1 cellular context compared by ENCODE assay signal in the genomic region with DNA sequence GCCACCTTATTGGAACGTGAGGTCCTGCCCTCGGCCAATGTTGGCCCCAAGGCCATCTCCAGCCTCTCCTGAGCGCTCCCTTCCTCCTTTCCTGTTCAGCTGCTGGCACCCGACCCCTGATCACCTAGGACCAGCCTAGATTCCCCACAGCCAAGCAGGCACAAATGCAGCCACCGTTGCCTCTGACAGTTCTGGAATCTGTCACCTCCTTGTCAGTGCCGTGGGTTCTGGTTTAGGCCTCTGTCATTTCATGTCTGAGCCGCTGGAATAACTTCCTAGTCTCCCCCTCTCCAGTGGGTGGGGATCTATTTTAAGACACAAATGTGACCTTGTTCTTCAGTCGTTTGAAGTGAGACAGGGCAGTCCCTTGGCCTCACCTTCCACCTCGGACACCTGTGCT.
TF ChIP-seq lines count a peak whose summit lies in the region.

No MANE protein-coding gene starts in this region.

TF ChIP-seq in H1, 55 proteins besides CTCF, POLR2A, EP300 and RAD21:
- no peak for TF ChIP-seq SP4 (IDR thresholded peaks at IDR 0.05; ENCODE audit: low read length)
- no peak for TF ChIP-seq HDAC2 (IDR thresholded peaks at IDR 0.05; ENCODE audit: borderline replicate concordance in 1 of 2, low read depth in 2 of 2, low read length in 2 of 2)
- TF ChIP-seq PHF8 (conservative IDR thresholded peaks at IDR 0.05; ENCODE audit: low read depth, low read length) = no peak
- TF ChIP-seq SIRT6 (IDR thresholded peaks at IDR 0.05; ENCODE audit: low read length) = no peak
- no peak for TF ChIP-seq POLR2AphosphoS5 (IDR thresholded peaks at IDR 0.05; ENCODE audit: low read depth, low read length)
- no peak for TF ChIP-seq CBX8 (IDR thresholded peaks at IDR 0.05; ENCODE audit: borderline replicate concordance, low read depth, low read length)
- TF ChIP-seq, protein P1, sequence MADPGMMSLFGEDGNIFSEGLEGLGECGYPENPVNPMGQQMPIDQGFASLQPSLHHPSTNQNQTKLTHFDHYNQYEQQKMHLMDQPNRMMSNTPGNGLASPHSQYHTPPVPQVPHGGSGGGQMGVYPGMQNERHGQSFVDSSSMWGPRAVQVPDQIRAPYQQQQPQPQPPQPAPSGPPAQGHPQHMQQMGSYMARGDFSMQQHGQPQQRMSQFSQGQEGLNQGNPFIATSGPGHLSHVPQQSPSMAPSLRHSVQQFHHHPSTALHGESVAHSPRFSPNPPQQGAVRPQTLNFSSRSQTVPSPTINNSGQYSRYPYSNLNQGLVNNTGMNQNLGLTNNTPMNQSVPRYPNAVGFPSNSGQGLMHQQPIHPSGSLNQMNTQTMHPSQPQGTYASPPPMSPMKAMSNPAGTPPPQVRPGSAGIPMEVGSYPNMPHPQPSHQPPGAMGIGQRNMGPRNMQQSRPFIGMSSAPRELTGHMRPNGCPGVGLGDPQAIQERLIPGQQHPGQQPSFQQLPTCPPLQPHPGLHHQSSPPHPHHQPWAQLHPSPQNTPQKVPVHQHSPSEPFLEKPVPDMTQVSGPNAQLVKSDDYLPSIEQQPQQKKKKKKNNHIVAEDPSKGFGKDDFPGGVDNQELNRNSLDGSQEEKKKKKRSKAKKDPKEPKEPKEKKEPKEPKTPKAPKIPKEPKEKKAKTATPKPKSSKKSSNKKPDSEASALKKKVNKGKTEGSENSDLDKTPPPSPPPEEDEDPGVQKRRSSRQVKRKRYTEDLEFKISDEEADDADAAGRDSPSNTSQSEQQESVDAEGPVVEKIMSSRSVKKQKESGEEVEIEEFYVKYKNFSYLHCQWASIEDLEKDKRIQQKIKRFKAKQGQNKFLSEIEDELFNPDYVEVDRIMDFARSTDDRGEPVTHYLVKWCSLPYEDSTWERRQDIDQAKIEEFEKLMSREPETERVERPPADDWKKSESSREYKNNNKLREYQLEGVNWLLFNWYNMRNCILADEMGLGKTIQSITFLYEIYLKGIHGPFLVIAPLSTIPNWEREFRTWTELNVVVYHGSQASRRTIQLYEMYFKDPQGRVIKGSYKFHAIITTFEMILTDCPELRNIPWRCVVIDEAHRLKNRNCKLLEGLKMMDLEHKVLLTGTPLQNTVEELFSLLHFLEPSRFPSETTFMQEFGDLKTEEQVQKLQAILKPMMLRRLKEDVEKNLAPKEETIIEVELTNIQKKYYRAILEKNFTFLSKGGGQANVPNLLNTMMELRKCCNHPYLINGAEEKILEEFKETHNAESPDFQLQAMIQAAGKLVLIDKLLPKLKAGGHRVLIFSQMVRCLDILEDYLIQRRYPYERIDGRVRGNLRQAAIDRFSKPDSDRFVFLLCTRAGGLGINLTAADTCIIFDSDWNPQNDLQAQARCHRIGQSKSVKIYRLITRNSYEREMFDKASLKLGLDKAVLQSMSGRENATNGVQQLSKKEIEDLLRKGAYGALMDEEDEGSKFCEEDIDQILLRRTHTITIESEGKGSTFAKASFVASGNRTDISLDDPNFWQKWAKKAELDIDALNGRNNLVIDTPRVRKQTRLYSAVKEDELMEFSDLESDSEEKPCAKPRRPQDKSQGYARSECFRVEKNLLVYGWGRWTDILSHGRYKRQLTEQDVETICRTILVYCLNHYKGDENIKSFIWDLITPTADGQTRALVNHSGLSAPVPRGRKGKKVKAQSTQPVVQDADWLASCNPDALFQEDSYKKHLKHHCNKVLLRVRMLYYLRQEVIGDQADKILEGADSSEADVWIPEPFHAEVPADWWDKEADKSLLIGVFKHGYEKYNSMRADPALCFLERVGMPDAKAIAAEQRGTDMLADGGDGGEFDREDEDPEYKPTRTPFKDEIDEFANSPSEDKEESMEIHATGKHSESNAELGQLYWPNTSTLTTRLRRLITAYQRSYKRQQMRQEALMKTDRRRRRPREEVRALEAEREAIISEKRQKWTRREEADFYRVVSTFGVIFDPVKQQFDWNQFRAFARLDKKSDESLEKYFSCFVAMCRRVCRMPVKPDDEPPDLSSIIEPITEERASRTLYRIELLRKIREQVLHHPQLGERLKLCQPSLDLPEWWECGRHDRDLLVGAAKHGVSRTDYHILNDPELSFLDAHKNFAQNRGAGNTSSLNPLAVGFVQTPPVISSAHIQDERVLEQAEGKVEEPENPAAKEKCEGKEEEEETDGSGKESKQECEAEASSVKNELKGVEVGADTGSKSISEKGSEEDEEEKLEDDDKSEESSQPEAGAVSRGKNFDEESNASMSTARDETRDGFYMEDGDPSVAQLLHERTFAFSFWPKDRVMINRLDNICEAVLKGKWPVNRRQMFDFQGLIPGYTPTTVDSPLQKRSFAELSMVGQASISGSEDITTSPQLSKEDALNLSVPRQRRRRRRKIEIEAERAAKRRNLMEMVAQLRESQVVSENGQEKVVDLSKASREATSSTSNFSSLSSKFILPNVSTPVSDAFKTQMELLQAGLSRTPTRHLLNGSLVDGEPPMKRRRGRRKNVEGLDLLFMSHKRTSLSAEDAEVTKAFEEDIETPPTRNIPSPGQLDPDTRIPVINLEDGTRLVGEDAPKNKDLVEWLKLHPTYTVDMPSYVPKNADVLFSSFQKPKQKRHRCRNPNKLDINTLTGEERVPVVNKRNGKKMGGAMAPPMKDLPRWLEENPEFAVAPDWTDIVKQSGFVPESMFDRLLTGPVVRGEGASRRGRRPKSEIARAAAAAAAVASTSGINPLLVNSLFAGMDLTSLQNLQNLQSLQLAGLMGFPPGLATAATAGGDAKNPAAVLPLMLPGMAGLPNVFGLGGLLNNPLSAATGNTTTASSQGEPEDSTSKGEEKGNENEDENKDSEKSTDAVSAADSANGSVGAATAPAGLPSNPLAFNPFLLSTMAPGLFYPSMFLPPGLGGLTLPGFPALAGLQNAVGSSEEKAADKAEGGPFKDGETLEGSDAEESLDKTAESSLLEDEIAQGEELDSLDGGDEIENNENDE (IDR thresholded peaks at IDR 0.05; ENCODE audit: insufficient replicate concordance, low read length) = no peak
- TF ChIP-seq GTF2F1 (IDR thresholded peaks at IDR 0.05; ENCODE audit: borderline replicate concordance, low read depth, low read length) = no peak
- no peak for TF ChIP-seq SP1 (IDR thresholded peaks at IDR 0.05; ENCODE audit: low read depth, low read length)
- no peak for TF ChIP-seq MAFK (IDR thresholded peaks at IDR 0.05; ENCODE audit: low read depth, low read length)
- TF ChIP-seq TBP (IDR thresholded peaks at IDR 0.05; ENCODE audit: low read depth, low read length) = no peak
